Comparison of ENCODE assay signal across 22 cellular contexts in the genomic region with DNA sequence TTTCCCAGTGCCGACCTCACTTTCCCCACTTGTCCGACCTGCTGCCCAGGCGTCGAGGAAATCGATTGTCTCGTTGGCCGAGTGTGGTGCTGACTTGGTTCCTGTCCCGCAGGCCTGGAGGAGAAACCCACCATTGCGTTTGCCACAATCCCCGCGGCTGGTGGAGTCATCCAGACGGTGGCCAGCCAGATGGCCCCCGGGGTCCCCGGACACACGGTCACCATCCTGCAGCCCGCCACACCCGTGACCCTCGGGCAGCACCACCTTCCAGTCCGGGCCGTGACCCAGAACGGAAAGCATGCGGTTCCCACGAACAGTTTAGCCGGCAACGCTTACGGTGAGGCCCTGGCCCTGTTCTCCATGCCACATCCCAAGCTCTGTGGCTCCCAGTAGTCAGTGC. TPM values are rescaled to one million over a fixed set of nuclear protein-coding genes. Genes with fewer than 3 reads are reported as not detected.
DNase-seq lines count a peak whose midpoint lies in the region; ATAC-seq, FAIRE-seq and TF ChIP-seq lines count a peak whose summit lies in the region.
"Had no signal": no experiment of that assay in that cellular context is flagged by ENCODE, and none has a peak within 500 bp of the region (broad histone marks: within the 10 kb centered on the region; RNA-seq: fewer than 3 reads in every experiment).

No MANE protein-coding gene starts in this region.

- no peak overlapping the region for H3K27ac ChIP-seq in K562 (ENCODE audit: extremely low read depth, low read depth, low read length)
- H3K27ac ChIP-seq: 22Rv1, BLaER1, C4-2B, GM23248 had no signal

- TF ChIP-seq CTCF in K562 (IDR thresholded peaks at IDR 0.05 in 2 of 3, conservative IDR thresholded peaks at IDR 0.05 in 1 of 3; ENCODE audit: insufficient read depth in 2 of 3, low read depth in 1 of 3, low read length in 3 of 3): no peak

- WGBS in K562 (ENCODE audit: insufficient coverage, low coverage, missing lambda C conversion rate): 98% methylated on average over 19 of the region's 26 CpGs

- no peaks in the 10 kb centered on the region for H3K27me3 Mint-ChIP-seq in stimulated activated naive B cell treated with anti-CD40 and anti-IgM and Interleukin-4, amounts not matched to agents 10 μg/mL and 1 μg/mL and 100 μg/mL, for 72 hours
- H3K27me3 Mint-ChIP-seq: B cell; CD4-positive, CD25-positive, alpha-beta regulatory T cell had no signal

- H3K4me1 Mint-ChIP-seq in stimulated activated naive B cell treated with anti-CD40 and anti-IgM and Interleukin-4, amounts not matched to agents 10 μg/mL and 1 μg/mL and 100 μg/mL, for 72 hours: no peaks in the 10 kb centered on the region
- H3K4me1 Mint-ChIP-seq: CD4-positive, CD25-positive, alpha-beta regulatory T cell; H9 had no signal

- DNase-seq in Right ventricle myocardium inferior (ENCODE audit: missing footprints): peak; percentile 30
- DNase-seq in left ventricle myocardium superior: no peak
- DNase-seq in K562 (ENCODE audit: extremely low read depth in 1 of 4, low spot score in 3 of 4): no peak
- DNase-seq in stimulated activated naive B cell treated with anti-CD40 and anti-IgM and Interleukin-4, amounts not matched to agents 10 μg/mL and 1 μg/mL and 100 μg/mL, for 72 hours: no peak
- no peak for DNase-seq in mucosa of gallbladder (ENCODE audit: low spot score)
- DNase-seq in activated CD8-positive, alpha-beta memory T cell treated with anti-CD3 and anti-CD28 coated beads, Interleukin-2, amount 50 U/mL, for 4 hours: no peak
- DNase-seq: Caco-2; CD4-positive, CD25-positive, alpha-beta regulatory T cell; DMS153; DND-41; GM23248; H9 had no signal

- intact Hi-C loops in Right ventricle myocardium inferior (cut with DNase I): no loop called here
- intact Hi-C loops in left ventricle myocardium superior (cut with micrococcal nuclease): no loop called here
- intact Hi-C loops in K562 (cut with micrococcal nuclease): no loop called here

- BruUV-seq in K562 (replicated peaks; lab: Mats Ljungman, UMichigan): no TSS peak

- H3K36me3 ChIP-seq in K562 (ENCODE audit: control insufficient read depth, insufficient read depth, low read length): peaks cover 90% of the 10 kb centered on the region; the same call in 2 of the 3 replicates

- H3K27me3 ChIP-seq in K562 (ENCODE audit: control insufficient read depth in 2 of 2, insufficient read depth in 2 of 2, low read length in 2 of 2): no peaks in the 10 kb centered on the region
- H3K27me3 ChIP-seq: BLaER1 had no signal

- peaks cover 0 to 11% of the 10 kb centered on the region in 2 experiments; a peak in 1 of 5 replicates for H3K4me1 ChIP-seq in K562 (replicated peaks in 1 of 2; ENCODE audit: control insufficient read depth in 2 of 2, insufficient read depth in 2 of 2, low read length in 2 of 2)
- H3K4me1 ChIP-seq: BLaER1, Caco-2 had no signal

- H3K4me3 Mint-ChIP-seq in stimulated activated naive B cell treated with anti-CD40 and anti-IgM and Interleukin-4, amounts not matched to agents 10 μg/mL and 1 μg/mL and 100 μg/mL, for 72 hours: no peak overlapping the region
- H3K4me3 Mint-ChIP-seq: B cell; CD4-positive, CD25-positive, alpha-beta regulatory T cell; CD8-positive, alpha-beta T cell had no signal

- in situ Hi-C loops in K562 (cut with MboI): no loop called here

- H3K27ac Mint-ChIP-seq in stimulated activated naive B cell treated with anti-CD40 and anti-IgM and Interleukin-4, amounts not matched to agents 10 μg/mL and 1 μg/mL and 100 μg/mL, for 72 hours: peak overlapping the region; percentile 25
- H3K27ac Mint-ChIP-seq: B cell; CD4-positive, CD25-positive, alpha-beta regulatory T cell; CD8-positive, alpha-beta T cell; H9 had no signal

- CTCF ChIA-PET in K562 (lab: Yijun Ruan, JAX; ENCODE audit: low intra/inter-chr PET ratio): no interaction called here

- H3K4me3 ChIP-seq in K562: no peak overlapping the region
- H3K4me3 ChIP-seq: BLaER1, GM23248 had no signal

- no peak for TF ChIP-seq RAD21 in K562 (CRISPR knock-in tag; conservative IDR thresholded peaks at IDR 0.05 in 1 of 2, IDR thresholded peaks at IDR 0.05 in 1 of 2)

- peaks cover 39 to 50% of the 10 kb centered on the region in 2 donors for H3K36me3 Mint-ChIP-seq in stimulated activated naive B cell treated with anti-CD40 and anti-IgM and Interleukin-4, amounts not matched to agents 10 μg/mL and 1 μg/mL and 100 μg/mL, for 72 hours

- POLR2A ChIA-PET in K562 (lab: Yijun Ruan, JAX): interaction anchor here (0.6 kb wide), 1 partner anchor 122 kb away, joined by 3 read pairs; no protein-coding TSS in a partner anchor

- no peak for ATAC-seq in Right ventricle myocardium inferior
- no peak for ATAC-seq in left ventricle myocardium superior
- no peak for ATAC-seq in K562
- ATAC-seq in stimulated activated naive B cell treated with anti-CD40 and anti-IgM and Interleukin-4, amounts not matched to agents 10 μg/mL and 1 μg/mL and 100 μg/mL, for 72 hours (replicated peaks): no peak
- ATAC-seq: CD8-positive, alpha-beta T cell; HCT116 had no signal

- H3K9me3 Mint-ChIP-seq in stimulated activated naive B cell treated with anti-CD40 and anti-IgM and Interleukin-4, amounts not matched to agents 10 μg/mL and 1 μg/mL and 100 μg/mL, for 72 hours: no peaks in the 10 kb centered on the region
- H3K9me3 Mint-ChIP-seq: CD8-positive, alpha-beta T cell; H9 had no signal

- H3K4me2 ChIP-seq in K562 (ENCODE audit: insufficient read depth, low read length): no peak overlapping the region
- H3K4me2 ChIP-seq: BLaER1 had no signal

- 0 out of 2 replicates have a peak, but pooled peaks cover 4% of the 10 kb centered on the region for H4K20me1 ChIP-seq in K562 (replicated peaks; ENCODE audit: control insufficient read depth, insufficient read depth, low read length)

- 0 out of 4 replicates have a peak overlapping the region, but pooled peaks of 1 of the 2 experiments have one; percentile 20 for H3K9ac ChIP-seq in K562 (ENCODE audit: insufficient read depth in 1 of 2, low read depth in 2 of 2, low read length in 2 of 2)
- H3K9ac ChIP-seq: BLaER1, GM23248 had no signal

- no peak for TF ChIP-seq POLR2A in K562 (conservative IDR thresholded peaks at IDR 0.05)

- H3K9me3 ChIP-seq in K562 (replicated peaks; ENCODE audit: control insufficient read depth, insufficient read depth, low read depth, low read length): no peaks in the 10 kb centered on the region
- H3K9me3 ChIP-seq: BLaER1, Caco-2 had no signal

- no peak for FAIRE-seq in K562 (lab: Jason Lieb, UNC)
- FAIRE-seq: A204.1, G401.6, GM12892, GM19239 had no signal

- TF ChIP-seq EP300 in K562 (IDR thresholded peaks at IDR 0.05; ENCODE audit: low read length): no peak

- peaks cover 3% of the 10 kb centered on the region for H3K9me1 ChIP-seq in K562 (ENCODE audit: control insufficient read depth, insufficient read depth, low read length)

- no peaks in the 10 kb centered on the region for H3K79me2 ChIP-seq in K562 (ENCODE audit: control insufficient read depth, insufficient read depth, low read length)

- H2AFZ ChIP-seq in K562 (ENCODE audit: low read depth, low read length): no peak overlapping the region
- H2AFZ ChIP-seq: GM23248 had no signal

TF ChIP-seq in K562, 482 proteins besides CTCF, POLR2A, EP300 and RAD21:
- peak; percentile 70 for TF ChIP-seq RBM22 (IDR thresholded peaks at IDR 0.05; ENCODE audit: low read depth, low read length, poor library complexity, severe bottlenecking)
- no peak for TF ChIP-seq ZC3H4 (CRISPR knock-in tag; IDR thresholded peaks at IDR 0.05; ENCODE audit: borderline replicate concordance)
- peak; percentile 43; the same call in 1 of the 2 replicates for TF ChIP-seq POLR2G (IDR thresholded peaks at IDR 0.05; ENCODE audit: low read depth, low read length)

RNA-seq across cellular contexts. Expression of a gene that starts 14.5 kb away (rescaled TPM):
- total RNA-seq in Right ventricle myocardium inferior (14.4 TPM), left ventricle myocardium superior (10.5 TPM), K562 (2014; rRNA removed) (19.8 and 23.1 TPM in 2 replicates), K562 (2014; rRNA removed; fragmentation: Illumina TruSeq; extraction: Trizol) (2.7 and 3.3 TPM in 2 replicates), K562 (2015; rRNA removed; fragmentation: Illumina TruSeq; extraction: Trizol) (11.1 and 12.6 TPM in 2 replicates), K562 (2021) (25.6 and 31.1 TPM in 2 replicates), mucosa of gallbladder (45.0 TPM)
- total RNA-seq in K562 (2011; cell fraction: chromatin; rRNA removed; ENCODE audit: low replicate concordance): 41.6 and 134 TPM in 2 replicates
- 104 and 127 TPM in 2 replicates for total RNA-seq in K562 (2011; cell fraction: nucleolus; rRNA removed)
- 53.1 and 59.0 TPM in 2 replicates for total RNA-seq in K562 (2011; cell fraction: nucleoplasm; rRNA removed)
- polyA plus RNA-seq in K562 (2011; rRNA removed) (6.4 and 13.9 TPM in 2 replicates), K562 (2014; fragmentation: Illumina TruSeq; extraction: Trizol) (4.1 and 9.6 TPM in 2 replicates), K562 (2014; fragmentation: Nextera tagmentation; extraction: Ambion mirVana) (under 1 TPM; 0.06 to 0.98 TPM), K562 (2014; rRNA removed) (22.1 and 26.3 TPM in 2 replicates)
- polyA plus RNA-seq in K562 (2011; cell fraction: cytosol; rRNA removed): 8.3 and 24.8 TPM in 2 replicates
- 60.3 and 105 TPM in 2 replicates for polyA plus RNA-seq in K562 (2011; cell fraction: nucleus; rRNA removed)
- 21.4 and 42.0 TPM in 2 replicates for polyA plus RNA-seq in K562 (2012)
- polyA minus RNA-seq in K562 (2011; rRNA and poly(A)+ RNA removed): 2.1 and 3.0 TPM in 2 replicates
- polyA minus RNA-seq in K562 (2011; cell fraction: cytosol; rRNA and poly(A)+ RNA removed): 8.8 and 9.3 TPM in 2 replicates
- 28.7 and 31.2 TPM in 2 replicates for polyA minus RNA-seq in K562 (2011; cell fraction: nucleus; rRNA and poly(A)+ RNA removed)
